11 cellular contexts compared by ENCODE assay signal in the genomic region with DNA sequence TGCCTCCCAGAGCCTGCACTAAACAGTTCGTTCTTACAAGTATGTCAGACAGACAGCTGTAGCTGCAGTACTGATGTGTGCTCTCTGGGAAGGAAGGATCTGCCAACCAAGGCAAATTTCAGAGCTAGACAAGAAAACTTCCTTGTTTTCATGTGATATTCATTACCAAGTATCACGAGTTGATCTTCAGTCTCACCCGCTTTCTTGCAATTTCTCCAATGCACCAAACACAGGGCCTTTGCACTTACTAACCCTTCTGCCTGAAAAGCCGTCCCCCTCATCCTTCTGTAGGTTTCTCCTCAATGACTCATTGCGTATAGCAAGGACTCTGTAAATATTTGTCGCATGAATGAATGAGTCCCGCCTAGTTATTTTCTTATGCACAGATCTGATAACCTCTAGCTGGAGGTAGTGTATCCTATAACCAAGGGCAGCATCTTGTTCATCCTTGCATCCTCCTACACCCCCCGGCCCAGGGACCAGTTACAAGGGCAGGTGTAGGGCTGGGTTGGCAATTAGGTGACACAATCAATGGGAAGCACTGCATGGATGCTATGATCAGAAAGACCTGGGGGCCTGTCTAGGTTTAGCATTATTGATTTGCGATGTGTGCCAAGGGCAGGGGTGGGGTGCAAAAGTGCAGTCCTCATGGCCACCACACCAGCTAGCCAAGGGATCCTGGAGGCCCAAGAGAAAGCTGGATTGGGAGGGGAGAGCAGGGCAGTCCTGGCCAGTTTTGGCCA. TPM values are rescaled to one million over a fixed set of nuclear protein-coding genes. Genes with fewer than 3 reads are reported as not detected.
DNase-seq lines count a peak whose midpoint lies in the region; ATAC-seq and TF ChIP-seq lines count a peak whose summit lies in the region.
"Had no signal": no experiment of that assay in that cellular context is flagged by ENCODE, and none has a peak within 500 bp of the region (broad histone marks: within the 10 kb centered on the region; RNA-seq: fewer than 3 reads in every experiment).

No MANE protein-coding gene starts in this region.

- H3K27me3 ChIP-seq in GM23248 (replicated peaks; ENCODE audit: insufficient read depth) = no peaks in the 10 kb centered on the region
- no peaks in the 10 kb centered on the region for H3K27me3 ChIP-seq in mammary epithelial cell (ENCODE audit: insufficient read depth, low read length)
- H3K27me3 ChIP-seq: thyroid gland had no signal

- POLR2A ChIA-PET in AG04449 (lab: Yijun Ruan, JAX) = interaction anchor here (0.6 kb wide), 1 partner anchor 51 kb away, joined by 3 read pairs; no protein-coding TSS in a partner anchor

- peak; percentile 10 for ATAC-seq in mucosa of descending colon
- ATAC-seq in GM19455 (IDR thresholded peaks at IDR 0.05; ENCODE audit: unreplicated experiment) = no peak
- no peak for ATAC-seq in HG03196 (IDR thresholded peaks at IDR 0.05; ENCODE audit: unreplicated experiment)
- no peak for ATAC-seq in GM18873 (IDR thresholded peaks at IDR 0.05; ENCODE audit: low FRiP score, unreplicated experiment)

- CTCF ChIA-PET in AG04449 (lab: Yijun Ruan, JAX) = interaction anchor here (0.6 to 4.4 kb wide), 26 partner anchors 9 to 140 kb away, joined by 3 to 35 read pairs (median 5); no protein-coding TSS in a partner anchor
- CTCF ChIA-PET in mammary epithelial cell (lab: Charles Lee; ENCODE audit: low non-redundant PET) = interaction anchor here (0.8 to 1.0 kb wide), 2 partner anchors 21 to 70 kb away, joined by 3 read pairs; no protein-coding TSS in a partner anchor

- H2AFZ ChIP-seq in GM23248 (no peak overlapping the region), mammary epithelial cell (ENCODE audit: low read depth, low read length) (no peak overlapping the region)

- intact Hi-C loops in mammary epithelial cell (cut with micrococcal nuclease) = loop anchor here (2.0 to 5.0 kb wide), 3 partner anchors 38 to 312 kb away; partner anchors contain the start of gene H6PD
- intact Hi-C loops in mucosa of descending colon (cut with DNase I, micrococcal nuclease) = no loop called here

- TF ChIP-seq CTCF in AG04449 (IDR thresholded peaks at IDR 0.05; ENCODE audit: insufficient read depth, low read length, missing control alignments) = no peak
- no peak for TF ChIP-seq CTCF in mammary epithelial cell (conservative IDR thresholded peaks at IDR 0.05 in 1 of 2, IDR thresholded peaks at IDR 0.05 in 1 of 2; ENCODE audit: extremely low read depth in 1 of 2, insufficient read depth in 1 of 2, low read depth in 1 of 2, low read length in 2 of 2)
- TF ChIP-seq CTCF in mucosa of descending colon (IDR thresholded peaks at IDR 0.05) = no peak

- H3K4me3 ChIP-seq in AG04449 (ENCODE audit: low read depth, low read length) (peak overlapping the region; percentile 87), GM23248 (peak overlapping the region; percentile 99), mammary epithelial cell (replicated peaks in 1 of 3; ENCODE audit: insufficient read depth in 1 of 3, low read depth in 2 of 3, low read length in 3 of 3) (peak overlapping the region; percentile 92 to 98 (median 94)), mucosa of descending colon (no peak overlapping the region)

- H3K36me3 ChIP-seq in GM23248 (ENCODE audit: low read depth) = peaks cover 4% of the 10 kb centered on the region; the same call in 1 of the 2 replicates
- peaks cover 8% of the 10 kb centered on the region for H3K36me3 ChIP-seq in mammary epithelial cell (ENCODE audit: insufficient read depth, low read length)
- H3K36me3 ChIP-seq in mucosa of descending colon (ENCODE audit: low read depth) = no peaks in the 10 kb centered on the region
- H3K36me3 ChIP-seq: thyroid gland had no signal

- peaks cover 15% of the 10 kb centered on the region; the same call in 1 of the 2 replicates for H3K4me1 ChIP-seq in GM23248 (ENCODE audit: insufficient read depth)
- H3K4me1 ChIP-seq in mammary epithelial cell (ENCODE audit: insufficient read depth, low read length) = peaks cover 27% of the 10 kb centered on the region
- H3K4me1 ChIP-seq in mucosa of descending colon (ENCODE audit: low read depth) = peaks cover 20% of the 10 kb centered on the region

- dilution Hi-C loops in mammary epithelial cell (cut with HindIII; ENCODE audit: low sequenced_read_pairs) = no loop called here

- H3K27ac ChIP-seq in GM23248 = no peak overlapping the region
- H3K27ac ChIP-seq in mammary epithelial cell (ENCODE audit: insufficient read depth, low read depth, low read length) = peak overlapping the region; percentile 18

- DNase-seq in AG04449 (ENCODE audit: low read depth, low spot score) = no peak
- peak; percentile 44 for DNase-seq in GM23248
- DNase-seq in mammary epithelial cell = peak; percentile 60
- no peak for DNase-seq in mucosa of descending colon
- DNase-seq in inferior parietal cortex (ENCODE audit: extremely low spot score) = no peak
- DNase-seq: NCI-H2029 treated with DMSO at 0.1 percent for 48 hours, posterior cingulate gyrus, thyroid gland had no signal

- WGBS in GM23248 (ENCODE audit: low coverage in 1 of 2, low lambda C conversion rate in 2 of 2, missing lambda C conversion rate in 2 of 2), 2 experiments = 84 to 86% methylated on average over 9 of the region's 9 CpGs
- 83% methylated on average over 9 of the region's 9 CpGs for WGBS in mammary epithelial cell (ENCODE audit: low coverage, missing lambda C conversion rate)

- H3K79me2 ChIP-seq in GM23248 (ENCODE audit: insufficient read depth) (peaks cover 84% of the 10 kb centered on the region), mammary epithelial cell (ENCODE audit: insufficient read depth, low read length) (peaks cover 91% of the 10 kb centered on the region)

- no peaks in the 10 kb centered on the region for H3K9me2 ChIP-seq in GM23248 (ENCODE audit: insufficient read depth)

- H3K9ac ChIP-seq in GM23248 = peak overlapping the region; percentile 93; the same call in 1 of the 2 replicates
- H3K9ac ChIP-seq in mammary epithelial cell (ENCODE audit: insufficient read depth, low read length) = peak overlapping the region; percentile 96

- no peaks in the 10 kb centered on the region for H3F3A ChIP-seq in GM23248 (ENCODE audit: insufficient read depth)

- peaks cover 7% of the 10 kb centered on the region for H4K20me1 ChIP-seq in GM23248 (ENCODE audit: insufficient read depth)
- peaks cover 6% of the 10 kb centered on the region for H4K20me1 ChIP-seq in mammary epithelial cell (ENCODE audit: insufficient read depth, low read length)

- no peaks in the 10 kb centered on the region for H3K9me3 ChIP-seq in GM23248 (ENCODE audit: low read depth)
- H3K9me3 ChIP-seq in mammary epithelial cell (replicated peaks; ENCODE audit: insufficient read depth, low read length) = no peaks in the 10 kb centered on the region
- no peaks in the 10 kb centered on the region for H3K9me3 ChIP-seq in mucosa of descending colon
- H3K9me3 ChIP-seq: thyroid gland had no signal

- in situ Hi-C loops in GM23248 (cut with MboI) = no loop called here
- in situ Hi-C loops in mammary epithelial cell (cut with MboI; ENCODE audit: low sequenced_read_pairs in 2 of 2) = loop anchor here in 1 of 2 donors (25.0 kb wide), 1 partner anchor 268 kb away; no protein-coding TSS in a partner anchor

- H3K4me2 ChIP-seq in GM23248 (ENCODE audit: unreplicated experiment) = peak overlapping the region; percentile 99
- H3K4me2 ChIP-seq in mammary epithelial cell (ENCODE audit: insufficient read depth, low read depth, low read length) = peak overlapping the region; percentile 91

- no TSS peak for BruUV-seq in mammary epithelial cell (replicated peaks; lab: Mats Ljungman, UMichigan)

RNA-seq across cellular contexts. Expression of gene GPR157, which starts 51.3 kb away (rescaled TPM):
- 1.7 and 3.3 TPM in 2 replicates for total RNA-seq in GM23248 (2014; rRNA removed; shearing (Covaris generic))
- polyA plus RNA-seq in GM23248 (2016; fragmentation: Nextera tagmentation; extraction: Ambion mirVana) (2.6 and 2.7 TPM in 2 replicates), mammary epithelial cell (2.3 TPM)
- total RNA-seq in mammary epithelial cell (10 to 100 TPM in 1 of 2 donors, 1 to 10 TPM in 1; 7.2 to 10.4 TPM), mucosa of descending colon (1 to 10 TPM; 7.0 to 8.7 (median 8.1) TPM)
- polyA minus RNA-seq in mammary epithelial cell = 16.1 TPM

RNA-seq across cellular contexts. Expression of gene H6PD, which starts 54.3 kb away (rescaled TPM):
- 29.6 and 31.4 TPM in 2 replicates for total RNA-seq in GM23248 (2014; rRNA removed; shearing (Covaris generic))
- polyA plus RNA-seq in GM23248 (2016; fragmentation: Nextera tagmentation; extraction: Ambion mirVana) (14.5 and 16.1 TPM in 2 replicates), mammary epithelial cell (5.4 TPM)
- total RNA-seq in mammary epithelial cell (10 to 100 TPM; 12.6 to 18.0 TPM), mucosa of descending colon (10 to 100 TPM; 27.6 to 35.3 (median 31.9) TPM)
- 12.0 TPM for polyA minus RNA-seq in mammary epithelial cell

Comparison
In these comparisons a context has a peak if more than half of its experiments do, and no peak if none do; other contexts are left out.
1. DNase-seq: peak in GM23248 (single experiment) and mammary epithelial cell (single experiment); none in AG04449 (single experiment), mucosa of descending colon (0 of 3) and inferior parietal cortex (single experiment).